In the genomic region with DNA sequence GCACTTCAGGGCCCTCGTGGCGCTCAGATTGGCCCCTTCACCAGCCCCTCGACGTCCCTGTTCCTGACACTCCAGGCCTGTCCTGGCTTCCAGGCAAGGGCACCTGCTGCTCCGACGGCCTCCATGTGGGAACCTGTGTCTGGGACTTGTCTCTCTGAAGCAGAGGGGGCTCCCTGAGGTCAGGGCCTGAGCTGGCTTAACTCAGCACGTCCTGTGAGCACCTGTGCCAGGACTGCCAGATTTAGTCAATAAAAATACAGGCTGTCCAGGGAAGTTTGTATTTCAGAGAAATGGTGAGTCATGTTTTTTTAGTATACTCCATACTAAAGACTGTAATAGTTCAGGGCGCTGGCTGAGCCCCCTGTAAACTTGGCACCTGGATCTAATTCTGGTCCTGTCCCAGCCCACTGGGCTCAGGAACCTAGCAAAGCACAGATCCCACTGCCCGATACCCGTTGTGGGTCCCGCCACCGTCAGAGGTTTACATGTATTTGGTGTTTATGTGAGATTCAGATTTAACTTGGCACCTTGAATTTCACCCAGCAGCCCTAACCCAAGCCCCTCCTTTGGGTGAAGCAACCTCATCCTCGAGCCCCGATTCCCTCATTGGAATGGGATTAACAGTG, we compare ENCODE assay signal across 2 cellular contexts.
TF ChIP-seq lines count a peak whose summit lies in the region.

No MANE protein-coding gene starts in this region.

TF ChIP-seq in SK-N-SH treated with all-trans-retinoic acid at 6 μM for 48 hours, 23 proteins besides CTCF, POLR2A, EP300 and RAD21 (continued from another document):
- TF ChIP-seq, protein P1, sequence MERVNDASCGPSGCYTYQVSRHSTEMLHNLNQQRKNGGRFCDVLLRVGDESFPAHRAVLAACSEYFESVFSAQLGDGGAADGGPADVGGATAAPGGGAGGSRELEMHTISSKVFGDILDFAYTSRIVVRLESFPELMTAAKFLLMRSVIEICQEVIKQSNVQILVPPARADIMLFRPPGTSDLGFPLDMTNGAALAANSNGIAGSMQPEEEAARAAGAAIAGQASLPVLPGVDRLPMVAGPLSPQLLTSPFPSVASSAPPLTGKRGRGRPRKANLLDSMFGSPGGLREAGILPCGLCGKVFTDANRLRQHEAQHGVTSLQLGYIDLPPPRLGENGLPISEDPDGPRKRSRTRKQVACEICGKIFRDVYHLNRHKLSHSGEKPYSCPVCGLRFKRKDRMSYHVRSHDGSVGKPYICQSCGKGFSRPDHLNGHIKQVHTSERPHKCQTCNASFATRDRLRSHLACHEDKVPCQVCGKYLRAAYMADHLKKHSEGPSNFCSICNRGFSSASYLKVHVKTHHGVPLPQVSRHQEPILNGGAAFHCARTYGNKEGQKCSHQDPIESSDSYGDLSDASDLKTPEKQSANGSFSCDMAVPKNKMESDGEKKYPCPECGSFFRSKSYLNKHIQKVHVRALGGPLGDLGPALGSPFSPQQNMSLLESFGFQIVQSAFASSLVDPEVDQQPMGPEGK (CRISPR knock-in tag; IDR thresholded peaks at IDR 0.05; ENCODE audit: borderline replicate concordance) = no peak
- TF ChIP-seq RARB (CRISPR knock-in tag; IDR thresholded peaks at IDR 0.05) (no peak), ZNF70 (CRISPR knock-in tag; IDR thresholded peaks at IDR 0.05) (no peak), GLIS3 (CRISPR knock-in tag; IDR thresholded peaks at IDR 0.05) (no peak)
- TF ChIP-seq, protein P2, sequence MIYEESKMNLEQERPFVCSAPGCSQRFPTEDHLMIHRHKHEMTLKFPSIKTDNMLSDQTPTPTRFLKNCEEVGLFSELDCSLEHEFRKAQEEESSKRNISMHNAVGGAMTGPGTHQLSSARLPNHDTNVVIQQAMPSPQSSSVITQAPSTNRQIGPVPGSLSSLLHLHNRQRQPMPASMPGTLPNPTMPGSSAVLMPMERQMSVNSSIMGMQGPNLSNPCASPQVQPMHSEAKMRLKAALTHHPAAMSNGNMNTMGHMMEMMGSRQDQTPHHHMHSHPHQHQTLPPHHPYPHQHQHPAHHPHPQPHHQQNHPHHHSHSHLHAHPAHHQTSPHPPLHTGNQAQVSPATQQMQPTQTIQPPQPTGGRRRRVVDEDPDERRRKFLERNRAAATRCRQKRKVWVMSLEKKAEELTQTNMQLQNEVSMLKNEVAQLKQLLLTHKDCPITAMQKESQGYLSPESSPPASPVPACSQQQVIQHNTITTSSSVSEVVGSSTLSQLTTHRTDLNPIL (CRISPR knock-in tag; IDR thresholded peaks at IDR 0.05; ENCODE audit: low read depth) = no peak

TF ChIP-seq in SK-N-SH, 30 proteins besides CTCF, POLR2A, EP300 and RAD21 (continued from another document):
- TF ChIP-seq, protein P3, sequence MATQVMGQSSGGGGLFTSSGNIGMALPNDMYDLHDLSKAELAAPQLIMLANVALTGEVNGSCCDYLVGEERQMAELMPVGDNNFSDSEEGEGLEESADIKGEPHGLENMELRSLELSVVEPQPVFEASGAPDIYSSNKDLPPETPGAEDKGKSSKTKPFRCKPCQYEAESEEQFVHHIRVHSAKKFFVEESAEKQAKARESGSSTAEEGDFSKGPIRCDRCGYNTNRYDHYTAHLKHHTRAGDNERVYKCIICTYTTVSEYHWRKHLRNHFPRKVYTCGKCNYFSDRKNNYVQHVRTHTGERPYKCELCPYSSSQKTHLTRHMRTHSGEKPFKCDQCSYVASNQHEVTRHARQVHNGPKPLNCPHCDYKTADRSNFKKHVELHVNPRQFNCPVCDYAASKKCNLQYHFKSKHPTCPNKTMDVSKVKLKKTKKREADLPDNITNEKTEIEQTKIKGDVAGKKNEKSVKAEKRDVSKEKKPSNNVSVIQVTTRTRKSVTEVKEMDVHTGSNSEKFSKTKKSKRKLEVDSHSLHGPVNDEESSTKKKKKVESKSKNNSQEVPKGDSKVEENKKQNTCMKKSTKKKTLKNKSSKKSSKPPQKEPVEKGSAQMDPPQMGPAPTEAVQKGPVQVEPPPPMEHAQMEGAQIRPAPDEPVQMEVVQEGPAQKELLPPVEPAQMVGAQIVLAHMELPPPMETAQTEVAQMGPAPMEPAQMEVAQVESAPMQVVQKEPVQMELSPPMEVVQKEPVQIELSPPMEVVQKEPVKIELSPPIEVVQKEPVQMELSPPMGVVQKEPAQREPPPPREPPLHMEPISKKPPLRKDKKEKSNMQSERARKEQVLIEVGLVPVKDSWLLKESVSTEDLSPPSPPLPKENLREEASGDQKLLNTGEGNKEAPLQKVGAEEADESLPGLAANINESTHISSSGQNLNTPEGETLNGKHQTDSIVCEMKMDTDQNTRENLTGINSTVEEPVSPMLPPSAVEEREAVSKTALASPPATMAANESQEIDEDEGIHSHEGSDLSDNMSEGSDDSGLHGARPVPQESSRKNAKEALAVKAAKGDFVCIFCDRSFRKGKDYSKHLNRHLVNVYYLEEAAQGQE (IDR thresholded peaks at IDR 0.05; ENCODE audit: low read depth, low read length) = no peak
- TF ChIP-seq SMC3 (IDR thresholded peaks at IDR 0.05; ENCODE audit: low read depth, low read length) (no peak), TEAD4 (IDR thresholded peaks at IDR 0.05; ENCODE audit: borderline replicate concordance, insufficient read depth) (no peak), TCF12 (IDR thresholded peaks at IDR 0.05) (no peak), TAF1 (IDR thresholded peaks at IDR 0.05; ENCODE audit: borderline replicate concordance, low read depth, low read length) (no peak), MAX (IDR thresholded peaks at IDR 0.05; ENCODE audit: low read depth) (no peak)
- TF ChIP-seq, protein P4, sequence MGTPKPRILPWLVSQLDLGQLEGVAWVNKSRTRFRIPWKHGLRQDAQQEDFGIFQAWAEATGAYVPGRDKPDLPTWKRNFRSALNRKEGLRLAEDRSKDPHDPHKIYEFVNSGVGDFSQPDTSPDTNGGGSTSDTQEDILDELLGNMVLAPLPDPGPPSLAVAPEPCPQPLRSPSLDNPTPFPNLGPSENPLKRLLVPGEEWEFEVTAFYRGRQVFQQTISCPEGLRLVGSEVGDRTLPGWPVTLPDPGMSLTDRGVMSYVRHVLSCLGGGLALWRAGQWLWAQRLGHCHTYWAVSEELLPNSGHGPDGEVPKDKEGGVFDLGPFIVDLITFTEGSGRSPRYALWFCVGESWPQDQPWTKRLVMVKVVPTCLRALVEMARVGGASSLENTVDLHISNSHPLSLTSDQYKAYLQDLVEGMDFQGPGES (IDR thresholded peaks at IDR 0.05; ENCODE audit: low read depth, low read length) = no peak
